10 cellular contexts compared by ENCODE assay signal in the genomic region with DNA sequence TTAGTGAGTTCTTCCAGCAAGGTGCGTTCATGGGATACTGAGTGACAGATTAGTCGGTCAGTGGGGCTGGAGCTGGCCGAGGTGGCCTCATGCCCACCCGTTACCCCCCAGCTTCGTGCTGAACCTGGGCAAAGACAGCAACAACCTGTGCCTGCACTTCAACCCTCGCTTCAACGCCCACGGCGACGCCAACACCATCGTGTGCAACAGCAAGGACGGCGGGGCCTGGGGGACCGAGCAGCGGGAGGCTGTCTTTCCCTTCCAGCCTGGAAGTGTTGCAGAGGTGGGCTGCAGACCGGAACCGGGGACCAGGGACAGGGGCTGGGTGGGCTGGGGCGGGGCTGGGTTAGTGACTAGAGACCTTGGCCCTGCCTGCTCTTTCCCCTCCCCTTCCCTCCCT. TPM values are rescaled to one million over a fixed set of nuclear protein-coding genes. Genes with fewer than 3 reads are reported as not detected.
DNase-seq lines count a peak whose midpoint lies in the region; ATAC-seq and TF ChIP-seq lines count a peak whose summit lies in the region.
"Had no signal": no experiment of that assay in that cellular context is flagged by ENCODE, and none has a peak within 500 bp of the region (broad histone marks: within the 10 kb centered on the region; RNA-seq: fewer than 3 reads in every experiment).

No MANE protein-coding gene starts in this region.

- no peaks in the 10 kb centered on the region for H3K9me3 ChIP-seq in CD8-positive, alpha-beta memory T cell (ENCODE audit: low read length)
- H3K9me3 ChIP-seq in Panc1 (ENCODE audit: control insufficient read depth, insufficient read depth, low read depth, low read length), result no peaks in the 10 kb centered on the region
- no peaks in the 10 kb centered on the region for H3K9me3 ChIP-seq in gastrocnemius medialis
- H3K9me3 ChIP-seq in spleen, result no peaks in the 10 kb centered on the region

- intact Hi-C loops in Panc1 (cut with micrococcal nuclease; ENCODE audit: unreplicated experiment) (no loop called here), gastrocnemius medialis (cut with DNase I; ENCODE audit: low total_unique reads) (loop anchor here (5.0 kb wide), 4 partner anchors 51 to 481 kb away; partner anchors contain the start of gene GCAT), spleen (cut with DNase I; ENCODE audit: low total_unique reads) (no loop called here)

- peak overlapping the region in 6 of 8 donors; percentile 82 to 99 (median 96) for H3K27ac Mint-ChIP-seq in CD8-positive, alpha-beta memory T cell

- H3K4me1 ChIP-seq in CD8-positive, alpha-beta memory T cell (ENCODE audit: insufficient read depth, low read length), result peaks cover 31% of the 10 kb centered on the region
- H3K4me1 ChIP-seq in Panc1 (ENCODE audit: control insufficient read depth, insufficient read depth, low read length) (peaks cover 32% of the 10 kb centered on the region), gastrocnemius medialis (peaks cover 41 to 43% of the 10 kb centered on the region in 2 donors), spleen (peaks cover 33 to 76% (median 59%) of the 10 kb centered on the region in 6 donors)

- POLR2A ChIA-PET in CD8-positive, alpha-beta memory T cell (lab: Charles Lee), result interaction anchor here (1.6 to 4.7 kb wide), 4 partner anchors 20 to 53 kb away, joined by 5 to 59 read pairs (median 8); partner anchors contain the start of gene PDXP
- POLR2A ChIA-PET in Panc1 (lab: Charles Lee), result interaction anchor here (0.7 kb wide), 1 partner anchor 338 kb away, joined by 7 read pairs; no protein-coding TSS in a partner anchor

- no peaks in the 10 kb centered on the region for H3K36me3 ChIP-seq in CD8-positive, alpha-beta memory T cell (ENCODE audit: insufficient read depth, low read length)
- H3K36me3 ChIP-seq in Panc1 (ENCODE audit: control insufficient read depth, insufficient read depth, low read length) (no peaks in the 10 kb centered on the region), gastrocnemius medialis (peaks cover 0 to 27% of the 10 kb centered on the region in 2 donors), spleen (peaks cover 0 to 25% (median 2%) of the 10 kb centered on the region in 6 donors)

- H3K27me3 ChIP-seq in CD8-positive, alpha-beta memory T cell (ENCODE audit: insufficient read depth, low read length, poor library complexity, severe bottlenecking), result no peaks in the 10 kb centered on the region
- no peaks in the 10 kb centered on the region for H3K27me3 ChIP-seq in Panc1 (ENCODE audit: control insufficient read depth, insufficient read depth, low read length)
- no peaks in the 10 kb centered on the region for H3K27me3 ChIP-seq in gastrocnemius medialis
- H3K27me3 ChIP-seq in spleen (replicated peaks in 1 of 7), result no peaks in the 10 kb centered on the region

- no peak for DNase-seq in CD8-positive, alpha-beta memory T cell
- DNase-seq in Panc1 (ENCODE audit: low read depth, low spot score) (no peak), epithelial cell of proximal tubule (ENCODE audit: low read depth) (no peak), gastrocnemius medialis (no peak), spleen (no peak), hypothalamus (lab: John Stamatoyannopoulos, UW) (no peak), NCI-H2029 treated with DMSO at 0.1 percent for 48 hours (lab: John Stamatoyannopoulos, UW) (no peak)
- DNase-seq: left colon had no signal

- no peaks in the 10 kb centered on the region for H3K27me3 Mint-ChIP-seq in CD8-positive, alpha-beta memory T cell

- no peak overlapping the region for H3K4me3 ChIP-seq in CD8-positive, alpha-beta memory T cell (ENCODE audit: low read length)
- H3K4me3 ChIP-seq in Panc1 (ENCODE audit: low read depth in 2 of 2, low read length in 2 of 2), result peak overlapping the region; percentile 70 to 84
- H3K4me3 ChIP-seq in epithelial cell of proximal tubule (ENCODE audit: low read depth, low read length), result peak overlapping the region; percentile 75
- no peak overlapping the region for H3K4me3 ChIP-seq in gastrocnemius medialis
- no peak overlapping the region for H3K4me3 ChIP-seq in spleen

- no peak overlapping the region for H3K27ac ChIP-seq in CD8-positive, alpha-beta memory T cell (ENCODE audit: low read depth, low read length)
- H3K27ac ChIP-seq in Panc1 (ENCODE audit: low read length) (peak overlapping the region; percentile 77), gastrocnemius medialis (peak overlapping the region; percentile 88 to 95 (median 91)), spleen (peak overlapping the region in 3 of 8 donors; percentile 95 to 99 (median 97))

- TF ChIP-seq POLR2A in gastrocnemius medialis (IDR thresholded peaks at IDR 0.05) (no peak), spleen (IDR thresholded peaks at IDR 0.05) (no peak)

- CTCF ChIA-PET in CD8-positive, alpha-beta memory T cell (lab: Charles Lee), result interaction anchor here (5.6 to 16.7 kb wide), 4 partner anchors 16 to 70 kb away, joined by 38 to 375 read pairs (median 68); partner anchors contain the start of genes GGA1, PDXP and SH3BP1
- CTCF ChIA-PET in Panc1 (lab: Charles Lee), result no interaction called here

- ATAC-seq in Panc1 (no peak), gastrocnemius medialis (no peak), esophagus mucosa (no peak)
- ATAC-seq: left colon had no signal

- TF ChIP-seq CTCF in Panc1 (IDR thresholded peaks at IDR 0.05), result no peak
- no peak for TF ChIP-seq CTCF in epithelial cell of proximal tubule (conservative IDR thresholded peaks at IDR 0.05; ENCODE audit: low read depth, low read length)
- TF ChIP-seq CTCF in gastrocnemius medialis (IDR thresholded peaks at IDR 0.05 in 4 of 5, conservative IDR thresholded peaks at IDR 0.05 in 1 of 5), result no peak
- no peak for TF ChIP-seq CTCF in spleen (IDR thresholded peaks at IDR 0.05 in 8 of 11, conservative IDR thresholded peaks at IDR 0.05 in 3 of 11)

- in situ Hi-C loops in Panc1 (cut with HindIII; ENCODE audit: low pct_unique_long_range_greater_than_20kb, low sequenced_read_pairs) (no loop called here), gastrocnemius medialis (cut with MboI; ENCODE audit: low sequenced_read_pairs in 4 of 4) (no loop called here)

- peaks cover 37 to 54% (median 38%) of the 10 kb centered on the region in 3 donors for H3K4me1 Mint-ChIP-seq in CD8-positive, alpha-beta memory T cell

- peaks cover 0 to 16% (median 4%) of the 10 kb centered on the region in 3 donors for H3K36me3 Mint-ChIP-seq in CD8-positive, alpha-beta memory T cell
- H3K36me3 Mint-ChIP-seq: brain had no signal

- 70 to 82% (median 76%) methylated on average over 18 of the region's 18 CpGs for WGBS in spleen, 5 donors

- BruUV-seq in Panc1 (replicated peaks; lab: Mats Ljungman, UMichigan), result no TSS peak

- no peaks in the 10 kb centered on the region for H3K9me3 Mint-ChIP-seq in CD8-positive, alpha-beta memory T cell

- no peak overlapping the region for H3K4me3 Mint-ChIP-seq in CD8-positive, alpha-beta memory T cell

RNA-seq across cellular contexts. Expression of gene LGALS1, which starts 2.9 kb away (rescaled TPM):
- 100 to 1,000 TPM; 204 to 223 TPM for total RNA-seq in CD8-positive, alpha-beta memory T cell
- polyA plus RNA-seq in CD8-positive, alpha-beta memory T cell, result 182 TPM
- total RNA-seq in Panc1 (2021; ENCODE audit: unreplicated experiment), result 1,518 TPM
- polyA plus RNA-seq in Panc1 (2012; ENCODE audit: insufficient read length), result 2,763 TPM
- 1,711 and 1,833 TPM in 2 replicates for total RNA-seq in epithelial cell of proximal tubule
- 1,000 to 10,000 TPM in 3 of 4 donors, 100 to 1,000 TPM in 1; 561 to 1,888 (median 1,101) TPM for total RNA-seq in gastrocnemius medialis
- 55.5 TPM for total RNA-seq in esophagus mucosa
- 100 to 1,000 TPM; 158 to 544 (median 389) TPM for total RNA-seq in spleen
- 100 to 1,000 TPM; 371 to 519 (median 445) TPM for polyA plus RNA-seq in spleen

RNA-seq across cellular contexts. Expression of gene NOL12, which starts 7.8 kb away (rescaled TPM):
- total RNA-seq in CD8-positive, alpha-beta memory T cell, result 10 to 100 TPM; 53.6 to 57.2 TPM
- 38.3 TPM for polyA plus RNA-seq in CD8-positive, alpha-beta memory T cell
- total RNA-seq in Panc1 (2021; ENCODE audit: unreplicated experiment) (32.7 TPM), epithelial cell of proximal tubule (18.2 and 47.9 TPM in 2 replicates), gastrocnemius medialis (10 to 100 TPM; 10.0 to 21.7 (median 16.6) TPM), esophagus mucosa (32.8 TPM), spleen (10 to 100 TPM; 24.0 to 55.3 (median 30.2) TPM)
- 37.2 TPM for polyA plus RNA-seq in Panc1 (2012; ENCODE audit: insufficient read length)
- 10 to 100 TPM; 28.5 to 33.9 (median 31.1) TPM for polyA plus RNA-seq in spleen

RNA-seq across cellular contexts. Expression of gene TRIOBP, which starts 18.5 kb away (rescaled TPM):
- total RNA-seq in CD8-positive, alpha-beta memory T cell, result 10 to 100 TPM; 26.1 to 26.7 TPM
- 13.6 TPM for polyA plus RNA-seq in CD8-positive, alpha-beta memory T cell
- total RNA-seq in Panc1 (2021; ENCODE audit: unreplicated experiment), result 50.5 TPM
- 64.5 TPM for polyA plus RNA-seq in Panc1 (2012; ENCODE audit: insufficient read length)
- 75.1 and 82.2 TPM in 2 replicates for total RNA-seq in epithelial cell of proximal tubule
- total RNA-seq in gastrocnemius medialis, result 10 to 100 TPM; 21.7 to 38.2 (median 30.3) TPM
- 68.3 TPM for total RNA-seq in esophagus mucosa
- 100 to 1,000 TPM in 5 of 7 donors, 10 to 100 TPM in 2; 69.9 to 151 (median 106) TPM for total RNA-seq in spleen
- 10 to 100 TPM; 24.6 to 62.0 (median 34.2) TPM for polyA plus RNA-seq in spleen

RNA-seq across cellular contexts. Expression of gene PDXP, which starts 19.8 kb away (rescaled TPM):
- total RNA-seq in CD8-positive, alpha-beta memory T cell, result 10 to 100 TPM; 36.0 to 37.8 TPM
- polyA plus RNA-seq in CD8-positive, alpha-beta memory T cell, result 7.1 TPM
- 17.6 TPM for total RNA-seq in Panc1 (2021; ENCODE audit: unreplicated experiment)
- polyA plus RNA-seq in Panc1 (2012; ENCODE audit: insufficient read length), result 14.6 TPM
- 21.0 and 42.3 TPM in 2 replicates for total RNA-seq in epithelial cell of proximal tubule
- 10 to 100 TPM; 10.3 to 28.7 (median 16.6) TPM for total RNA-seq in gastrocnemius medialis
- 2.5 TPM for total RNA-seq in esophagus mucosa
- total RNA-seq in spleen, result 10 to 100 TPM in 5 of 7 donors, 1 to 10 TPM in 2; 9.3 to 17.8 (median 11.2) TPM
- polyA plus RNA-seq in spleen, result 10 to 100 TPM; 14.7 to 26.6 (median 15.4) TPM

RNA-seq across cellular contexts. Expression of gene SH3BP1, which starts 38.9 kb away (rescaled TPM):
- 10 to 100 TPM; 93.1 to 94.6 TPM for total RNA-seq in CD8-positive, alpha-beta memory T cell
- 32.3 TPM for polyA plus RNA-seq in CD8-positive, alpha-beta memory T cell
- total RNA-seq in Panc1 (2021; ENCODE audit: unreplicated experiment) (6.8 TPM), epithelial cell of proximal tubule (15.1 and 25.0 TPM in 2 replicates), gastrocnemius medialis (1 to 10 TPM in 3 of 4 donors, not detected in 1; 1.1 to 1.8 (median 1.6) TPM), esophagus mucosa (40.2 TPM), spleen (10 to 100 TPM; 38.0 to 78.9 (median 61.2) TPM)
- polyA plus RNA-seq in Panc1 (2012; ENCODE audit: insufficient read length), result 6.8 TPM
- polyA plus RNA-seq in spleen, result 10 to 100 TPM; 17.7 to 51.7 (median 35.2) TPM

Comparison
In these comparisons a context has a peak if more than half of its experiments do, and no peak if none do; other contexts are left out.
1. H3K4me3 ChIP-seq: peak in Panc1 (2 of 2) and epithelial cell of proximal tubule (single experiment); none in CD8-positive, alpha-beta memory T cell (single experiment), gastrocnemius medialis (0 of 4) and spleen (0 of 8).